ENCODE assay signal across 19 cellular contexts in the genomic region with DNA sequence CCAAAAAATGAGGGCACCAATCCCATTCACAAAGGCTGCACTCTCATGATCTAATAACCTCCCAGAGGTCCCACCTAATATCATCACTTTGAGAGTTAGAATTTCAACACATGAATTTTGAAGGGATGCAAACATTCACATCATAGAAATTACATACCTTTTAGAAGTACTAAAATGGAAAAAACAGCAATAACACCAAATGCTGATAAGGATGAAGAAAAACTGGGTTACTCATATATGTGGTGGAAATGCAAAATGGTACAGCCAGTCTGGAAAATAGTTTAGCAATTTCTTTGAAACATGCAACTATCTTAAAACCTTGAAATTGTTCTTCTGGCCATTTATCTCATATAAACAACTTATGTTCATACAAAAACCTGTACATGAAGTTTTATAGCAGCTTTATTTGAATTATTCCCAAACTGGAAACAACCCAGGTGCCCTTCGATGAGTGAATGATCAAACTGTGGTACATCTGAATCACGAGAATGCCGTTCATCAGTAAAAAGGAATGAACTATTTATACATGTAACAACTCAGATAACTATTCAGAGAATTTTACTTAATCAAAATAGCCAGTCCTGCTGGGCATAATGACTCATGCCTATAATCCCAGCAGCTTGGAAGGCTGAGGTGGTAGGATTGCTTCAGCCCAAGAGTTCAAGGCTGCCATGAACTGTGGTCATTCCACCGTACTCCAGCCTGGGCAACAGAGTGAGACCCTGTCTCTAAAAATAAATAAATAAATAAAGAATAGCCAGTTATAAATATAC.
DNase-seq lines count a peak whose midpoint lies in the region; ATAC-seq and TF ChIP-seq lines count a peak whose summit lies in the region.
"Had no signal": no experiment of that assay in that cellular context is flagged by ENCODE, and none has a peak within 500 bp of the region (broad histone marks: within the 10 kb centered on the region; RNA-seq: fewer than 3 reads in every experiment).

No MANE protein-coding gene starts in this region.

- POLR2A ChIA-PET in AG04450 (lab: Yijun Ruan, JAX), result no interaction called here

- H3K27ac ChIP-seq in AG04450 (ENCODE audit: low read depth, low read length), result no peak overlapping the region
- H3K27ac ChIP-seq: esophagus squamous epithelium, KMS-11, neural progenitor cell had no signal

- no peak overlapping the region for H3K4me3 ChIP-seq in AG04450 (ENCODE audit: low read depth, low read length)
- H3K4me3 ChIP-seq: esophagus squamous epithelium, neural progenitor cell had no signal

- CTCF ChIA-PET in AG04450 (lab: Charles Lee), result no interaction called here

- DNase-seq in AG04450 (ENCODE audit: low read depth, low spot score), result peak; percentile 76
- peak; percentile 73 for DNase-seq in HT1080 (ENCODE audit: low read depth)
- DNase-seq in astrocyte of the hippocampus (ENCODE audit: low read depth, low spot score), result peak; percentile 42
- DNase-seq in hepatic stellate cell (ENCODE audit: low spot score), result peak; percentile 13
- no peak for DNase-seq in DMS 273 treated with DMSO at 0.1 percent for 48 hours (lab: John Stamatoyannopoulos, UW)
- no peak for DNase-seq in NCI-H2081 (lab: John Stamatoyannopoulos, UW)
- DNase-seq in stimulated activated CD4-positive, alpha-beta T cell treated with anti-CD3 and anti-CD28 coated beads, Interleukin-2, amount 100 ng/mL, for 48 hours, result no peak
- DNase-seq: activated CD4-positive, alpha-beta T cell treated with anti-CD3 and anti-CD28 coated beads, Interleukin-2, amount 10 ng/mL, durations not matched to agents 24 days and 14 days; activated T-cell treated with anti-CD3 and anti-CD28 coated beads, Interleukin-2, amount 50 U/mL, for 4 hours; AML-193; DMS53; esophagus squamous epithelium; NCI-H187; RPMI8226; stimulated activated naive CD8-positive, alpha-beta T cell treated with anti-CD3 and anti-CD28 coated beads, Interleukin-15, Interleukin-2, amounts not matched to agents 100 U/mL and 50 U/mL, for 24 hours had no signal

- peaks cover 4% of the 10 kb centered on the region; the same call in 1 of the 2 replicates for H3K9me3 ChIP-seq in AG04450 (ENCODE audit: control insufficient read depth, insufficient read depth, low read length)

- H3K27me3 ChIP-seq in AG04450 (ENCODE audit: control insufficient read depth, insufficient read depth, low read length), result no peaks in the 10 kb centered on the region
- H3K27me3 ChIP-seq: esophagus squamous epithelium, neural progenitor cell had no signal

- no peak for TF ChIP-seq CTCF in AG04450 (IDR thresholded peaks at IDR 0.05; ENCODE audit: low read depth, low read length)

- no peak for ATAC-seq in GM21367 (IDR thresholded peaks at IDR 0.05; ENCODE audit: unreplicated experiment)
- ATAC-seq: activated T-cell treated with anti-CD3 and anti-CD28 coated beads, Interleukin-2, amount 50 U/mL, for 4 hours; sciatic nerve; stimulated activated naive CD8-positive, alpha-beta T cell treated with anti-CD3 and anti-CD28 coated beads, Interleukin-15, Interleukin-2, amounts not matched to agents 100 U/mL and 50 U/mL, for 24 hours had no signal

Comparison
In these comparisons a context has a peak if more than half of its experiments do, and no peak if none do; other contexts are left out.
1. DNase-seq: peak in AG04450 (single experiment), HT1080 (single experiment), astrocyte of the hippocampus (single experiment) and hepatic stellate cell (single experiment); none in DMS 273 treated with DMSO at 0.1 percent for 48 hours (single experiment), NCI-H2081 (0 of 2) and stimulated activated CD4-positive, alpha-beta T cell treated with anti-CD3 and anti-CD28 coated beads, Interleukin-2, amount 100 ng/mL, for 48 hours (0 of 2).